In genomic region chr15:64462492-64462891, GRCh38 we compare ENCODE assay signal across 1 cellular context.
TF ChIP-seq lines count a peak whose summit lies in the region.

No MANE protein-coding gene starts in this region.

TF ChIP-seq in HepG2, 621 proteins besides CTCF, POLR2A, EP300 and RAD21 (continued from another document):
- no peak for TF ChIP-seq ZSCAN29 (CRISPR knock-in tag; conservative IDR thresholded peaks at IDR 0.05)
- TF ChIP-seq NR0B2 (CRISPR knock-in tag; IDR thresholded peaks at IDR 0.05): no peak
- no peak for TF ChIP-seq ARNT2 (CRISPR knock-in tag; IDR thresholded peaks at IDR 0.05; ENCODE audit: low read depth)
